ENCODE assay signal across 27 cellular contexts in the genomic region with DNA sequence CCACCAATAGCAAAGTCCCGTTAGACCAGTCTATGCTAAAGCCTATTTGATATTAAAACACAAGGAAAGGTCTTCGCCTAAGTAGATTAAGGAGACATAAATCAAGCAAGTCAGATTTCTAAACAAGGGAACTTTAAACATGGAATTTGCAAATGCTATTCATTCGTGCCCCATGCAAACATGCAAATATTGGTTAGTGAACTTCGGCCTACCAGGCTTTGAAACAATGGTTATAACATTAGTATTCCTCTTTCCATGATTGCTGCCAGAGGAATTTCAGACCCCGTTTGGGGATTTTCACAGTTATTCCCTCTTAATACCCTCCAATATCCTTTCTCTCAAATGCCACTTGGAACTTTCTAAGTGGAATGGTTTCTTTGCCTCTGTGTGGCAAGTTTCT.
"Had no signal": no experiment of that assay in that cellular context is flagged by ENCODE, and none has a peak within 500 bp of the region (broad histone marks: within the 10 kb centered on the region; RNA-seq: fewer than 3 reads in every experiment).

No MANE protein-coding gene starts in this region.

- ATAC-seq: activated CD4-positive, CD25-positive, alpha-beta regulatory T cell treated with anti-CD3 and anti-CD28 coated beads, Interleukin-2, amount 50 U/mL, for 24 hours; activated CD8-positive, alpha-beta T cell treated with anti-CD3 and anti-CD28 coated beads for 36 hours; activated naive CD8-positive, alpha-beta T cell treated with anti-CD3 and anti-CD28 coated beads, Interleukin-2, amount 50 U/mL, for 24 hours; activated T-cell treated with anti-CD3 and anti-CD28 coated beads, Interleukin-2, amount 50 U/mL, for 4 hours; gastroesophageal sphincter; heart right ventricle; T-helper 17 cell had no signal

- DNase-seq: activated B cell treated with CpG ODN at 0.5 μM for 24 hours; activated CD4-positive, alpha-beta T cell treated with anti-CD3 and anti-CD28 coated beads for 48 hours; activated CD4-positive, alpha-beta T cell treated with anti-CD3 and anti-CD28 coated beads, Interleukin-2, amount 50 U/mL, for 1 hour; activated CD4-positive, alpha-beta T cell treated with anti-CD3 and anti-CD28 coated beads, Interleukin-2, amount 50 U/mL, for 48 hours; activated CD8-positive, alpha-beta memory T cell treated with anti-CD3 and anti-CD28 coated beads for 24 hours; activated CD8-positive, alpha-beta T cell treated with anti-CD3 and anti-CD28 coated beads for 36 hours; activated effector memory CD4-positive, alpha-beta T cell treated with anti-CD3 and anti-CD28 coated beads, Interleukin-2, amount 50 U/mL, for 16 hours; activated naive CD4-positive, alpha-beta T cell treated with anti-CD3 and anti-CD28 coated beads for 36 hours; activated naive CD8-positive, alpha-beta T cell treated with anti-CD3 and anti-CD28 coated beads for 36 hours; activated naive CD8-positive, alpha-beta T cell treated with anti-CD3 and anti-CD28 coated beads, Interleukin-2, amount 50 U/mL, for 24 hours; activated T-cell treated with anti-CD3 and anti-CD28 coated beads, Interleukin-2, amount 50 U/mL, for 4 hours; central memory CD4-positive, alpha-beta T cell; cerebellar nuclear complex; colonic mucosa; effector CD8-positive, alpha-beta T cell; esophagus squamous epithelium; foreskin melanocyte; heart right ventricle; T-helper 17 cell; T1000; WERI-Rb-1 had no signal

- H3K27me3 ChIP-seq: ascending aorta, breast epithelium, cardiac muscle cell, colonic mucosa, esophagus squamous epithelium, gastroesophageal sphincter, heart right ventricle had no signal

- H3K4me3 ChIP-seq: ascending aorta, breast epithelium, cardiac muscle cell, colonic mucosa, esophagus squamous epithelium, gastroesophageal sphincter, heart right ventricle had no signal

- H3K9me3 ChIP-seq: ascending aorta, breast epithelium, colonic mucosa, esophagus squamous epithelium, gastroesophageal sphincter, heart right ventricle had no signal

- H3K4me1 ChIP-seq: ascending aorta, breast epithelium, colonic mucosa had no signal

- H3K27ac ChIP-seq: ascending aorta, breast epithelium, cardiac muscle cell, colonic mucosa, epithelial cell of prostate, esophagus squamous epithelium, heart right ventricle, WERI-Rb-1 had no signal

- H3K36me3 ChIP-seq: ascending aorta, breast epithelium, cardiac muscle cell, colonic mucosa, esophagus squamous epithelium, gastroesophageal sphincter, heart right ventricle, WERI-Rb-1 had no signal
